In the genomic region with DNA sequence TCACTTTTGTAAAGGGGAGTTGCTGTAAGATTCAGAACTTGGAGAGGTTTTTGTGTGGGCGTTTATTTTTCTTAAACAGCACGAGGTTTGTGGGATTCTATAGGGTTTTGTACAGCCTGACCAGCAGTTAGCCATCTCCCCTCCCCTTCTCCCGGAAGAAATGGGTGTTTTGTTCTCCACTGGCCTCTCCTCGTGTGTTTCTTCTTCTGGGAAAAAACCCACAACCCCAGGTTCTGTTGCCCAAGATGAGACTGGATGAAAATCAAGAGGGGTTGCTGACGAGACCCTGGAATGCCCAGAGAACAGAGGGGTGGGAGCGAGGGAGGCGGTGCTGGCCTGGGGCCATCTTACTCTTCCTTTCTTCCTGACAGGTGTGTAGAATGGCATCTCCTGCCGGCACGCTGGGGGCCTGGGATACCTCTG, we compare ENCODE assay signal across 11 cellular contexts.
DNase-seq lines count a peak whose midpoint lies in the region; ATAC-seq and TF ChIP-seq lines count a peak whose summit lies in the region.
"Had no signal": no experiment of that assay in that cellular context is flagged by ENCODE, and none has a peak within 500 bp of the region (broad histone marks: within the 10 kb centered on the region; RNA-seq: fewer than 3 reads in every experiment).

No MANE protein-coding gene starts in this region.

- no peaks in the 10 kb centered on the region for H3K9me3 Mint-ChIP-seq in activated CD4-positive, alpha-beta T cell treated with anti-CD3 and anti-CD28 coated beads, Interleukin-2, amount 10 ng/mL, durations not matched to agents 7 days and 5 days
- H3K9me3 Mint-ChIP-seq in activated B cell treated with CpG ODN at 0.5 μM for 24 hours (no peaks in the 10 kb centered on the region), immature natural killer cell (no peaks in the 10 kb centered on the region)
- no peaks in the 10 kb centered on the region for H3K9me3 Mint-ChIP-seq in stimulated activated naive B cell treated with anti-CD40 and anti-IgM and Interleukin-4, amounts not matched to agents 10 μg/mL and 1 μg/mL and 100 μg/mL, for 72 hours
- H3K9me3 Mint-ChIP-seq: WTC11 had no signal

- ATAC-seq in activated B cell treated with CpG ODN at 0.5 μM for 24 hours (ENCODE audit: low read depth), result no peak
- no peak for ATAC-seq in stimulated activated naive B cell treated with anti-CD40 and anti-IgM and Interleukin-4, amounts not matched to agents 10 μg/mL and 1 μg/mL and 100 μg/mL, for 72 hours (replicated peaks)
- ATAC-seq: WTC11 had no signal

- H3K4me3 ChIP-seq in fibroblast of villous mesenchyme (ENCODE audit: low read depth, low read length), result no peak overlapping the region
- H3K4me3 ChIP-seq: cardiac muscle cell had no signal

- no peak for TF ChIP-seq CTCF in activated B cell treated with CpG ODN at 0.5 μM for 24 hours (IDR thresholded peaks at IDR 0.05)
- TF ChIP-seq CTCF in fibroblast of villous mesenchyme (IDR thresholded peaks at IDR 0.05; ENCODE audit: insufficient read depth, low read depth, low read length), result no peak

- peaks cover 9% of the 10 kb centered on the region for H3K36me3 Mint-ChIP-seq in activated CD4-positive, alpha-beta T cell treated with anti-CD3 and anti-CD28 coated beads, Interleukin-2, amount 10 ng/mL, durations not matched to agents 7 days and 5 days (ENCODE audit: low read depth)
- no peaks in the 10 kb centered on the region for H3K36me3 Mint-ChIP-seq in activated B cell treated with CpG ODN at 0.5 μM for 24 hours (ENCODE audit: low read depth)
- H3K36me3 Mint-ChIP-seq in stimulated activated naive B cell treated with anti-CD40 and anti-IgM and Interleukin-4, amounts not matched to agents 10 μg/mL and 1 μg/mL and 100 μg/mL, for 72 hours, result peaks cover 8 to 24% of the 10 kb centered on the region in 2 donors
- H3K36me3 Mint-ChIP-seq in immature natural killer cell, result peaks cover 0 to 9% (median 3%) of the 10 kb centered on the region in 3 donors
- H3K36me3 Mint-ChIP-seq: WTC11 had no signal

- H3K4me3 Mint-ChIP-seq in activated CD4-positive, alpha-beta T cell treated with anti-CD3 and anti-CD28 coated beads, Interleukin-2, amount 10 ng/mL, durations not matched to agents 7 days and 5 days, result no peak overlapping the region
- H3K4me3 Mint-ChIP-seq in activated B cell treated with CpG ODN at 0.5 μM for 24 hours (no peak overlapping the region), immature natural killer cell (no peak overlapping the region)
- H3K4me3 Mint-ChIP-seq in stimulated activated naive B cell treated with anti-CD40 and anti-IgM and Interleukin-4, amounts not matched to agents 10 μg/mL and 1 μg/mL and 100 μg/mL, for 72 hours, result peak overlapping the region in 1 of 2 donors; percentile 30
- H3K4me3 Mint-ChIP-seq: WTC11 had no signal

- CTCF ChIA-PET in activated CD4-positive, alpha-beta T cell treated with anti-CD3 and anti-CD28 coated beads, Interleukin-2, amount 10 ng/mL, durations not matched to agents 7 days and 5 days (lab: Charles Lee), result interaction anchor here (0.8 kb wide), 1 partner anchor 198 kb away, joined by 3 read pairs; no protein-coding TSS in a partner anchor
- CTCF ChIA-PET in activated B cell treated with CpG ODN at 0.5 μM for 24 hours (lab: Charles Lee), result interaction anchor here (1.8 kb wide), 1 partner anchor 230 kb away, joined by 5 read pairs; no protein-coding TSS in a partner anchor

- DNase-seq in activated CD4-positive, alpha-beta T cell treated with anti-CD3 and anti-CD28 coated beads, Interleukin-2, amount 10 ng/mL, durations not matched to agents 7 days and 5 days, result no peak
- no peak for DNase-seq in activated CD4-positive, alpha-beta T cell treated with anti-CD3 and anti-CD28 coated beads, Interleukin-2, amount 50 U/mL, for 4 hours
- no peak for DNase-seq in activated B cell treated with CpG ODN at 0.5 μM for 24 hours
- peak; percentile 76 for DNase-seq in fibroblast of villous mesenchyme (ENCODE audit: low read depth)
- DNase-seq in stimulated activated naive B cell treated with anti-CD40 and anti-IgM and Interleukin-4, amounts not matched to agents 10 μg/mL and 1 μg/mL and 100 μg/mL, for 72 hours, result no peak
- DNase-seq in NCI-H187 treated with DMSO at 0.1 percent for 48 hours (lab: John Stamatoyannopoulos, UW), result no peak
- DNase-seq in immature natural killer cell, result no peak
- DNase-seq in NOMO-1 (lab: John Stamatoyannopoulos, UW; ENCODE audit: unreplicated experiment in 2 of 2), result no peak
- DNase-seq: glutamatergic neuron had no signal

- POLR2A ChIA-PET in activated CD4-positive, alpha-beta T cell treated with anti-CD3 and anti-CD28 coated beads, Interleukin-2, amount 10 ng/mL, durations not matched to agents 7 days and 5 days (lab: Charles Lee), result no interaction called here
- POLR2A ChIA-PET in activated B cell treated with CpG ODN at 0.5 μM for 24 hours (lab: Charles Lee), result interaction anchor here (1.2 to 5.7 kb wide), 5 partner anchors 12 to 109 kb away, joined by 3 to 32 read pairs (median 5); no protein-coding TSS in a partner anchor

- no peaks in the 10 kb centered on the region for H3K27me3 Mint-ChIP-seq in activated CD4-positive, alpha-beta T cell treated with anti-CD3 and anti-CD28 coated beads, Interleukin-2, amount 10 ng/mL, durations not matched to agents 7 days and 5 days
- H3K27me3 Mint-ChIP-seq in activated B cell treated with CpG ODN at 0.5 μM for 24 hours (no peaks in the 10 kb centered on the region), immature natural killer cell (ENCODE audit: low read depth in 3 of 3) (peaks cover 12 to 30% (median 16%) of the 10 kb centered on the region in 3 donors)
- H3K27me3 Mint-ChIP-seq in stimulated activated naive B cell treated with anti-CD40 and anti-IgM and Interleukin-4, amounts not matched to agents 10 μg/mL and 1 μg/mL and 100 μg/mL, for 72 hours, result no peaks in the 10 kb centered on the region

- H3K27ac Mint-ChIP-seq in activated CD4-positive, alpha-beta T cell treated with anti-CD3 and anti-CD28 coated beads, Interleukin-2, amount 10 ng/mL, durations not matched to agents 7 days and 5 days, result peak overlapping the region; percentile 70
- H3K27ac Mint-ChIP-seq in activated B cell treated with CpG ODN at 0.5 μM for 24 hours, result peak overlapping the region; percentile 81
- H3K27ac Mint-ChIP-seq in stimulated activated naive B cell treated with anti-CD40 and anti-IgM and Interleukin-4, amounts not matched to agents 10 μg/mL and 1 μg/mL and 100 μg/mL, for 72 hours, result peak overlapping the region; percentile 99
- no peak overlapping the region for H3K27ac Mint-ChIP-seq in immature natural killer cell
- H3K27ac Mint-ChIP-seq: WTC11 had no signal

- intact Hi-C loops in activated B cell treated with CpG ODN at 0.5 μM for 24 hours (cut with micrococcal nuclease), result loop anchor here (2.0 to 5.0 kb wide), 5 partner anchors 35 to 200 kb away; no protein-coding TSS in a partner anchor

- peaks cover 68% of the 10 kb centered on the region for H3K4me1 Mint-ChIP-seq in activated CD4-positive, alpha-beta T cell treated with anti-CD3 and anti-CD28 coated beads, Interleukin-2, amount 10 ng/mL, durations not matched to agents 7 days and 5 days
- H3K4me1 Mint-ChIP-seq in activated B cell treated with CpG ODN at 0.5 μM for 24 hours, result peaks cover 93% of the 10 kb centered on the region
- H3K4me1 Mint-ChIP-seq in stimulated activated naive B cell treated with anti-CD40 and anti-IgM and Interleukin-4, amounts not matched to agents 10 μg/mL and 1 μg/mL and 100 μg/mL, for 72 hours, result peaks cover 72 to 99% of the 10 kb centered on the region in 2 donors
- peaks cover 46 to 47% of the 10 kb centered on the region in 2 donors for H3K4me1 Mint-ChIP-seq in immature natural killer cell

Comparison
In these comparisons a context has a peak if more than half of its experiments do, and no peak if none do; other contexts are left out.
1. H3K27ac Mint-ChIP-seq: peak in activated CD4-positive, alpha-beta T cell treated with anti-CD3 and anti-CD28 coated beads, Interleukin-2, amount 10 ng/mL, durations not matched to agents 7 days and 5 days (single experiment), activated B cell treated with CpG ODN at 0.5 μM for 24 hours (single experiment) and stimulated activated naive B cell treated with anti-CD40 and anti-IgM and Interleukin-4, amounts not matched to agents 10 μg/mL and 1 μg/mL and 100 μg/mL, for 72 hours (single experiment); none in immature natural killer cell (0 of 6).